In the genomic region with DNA sequence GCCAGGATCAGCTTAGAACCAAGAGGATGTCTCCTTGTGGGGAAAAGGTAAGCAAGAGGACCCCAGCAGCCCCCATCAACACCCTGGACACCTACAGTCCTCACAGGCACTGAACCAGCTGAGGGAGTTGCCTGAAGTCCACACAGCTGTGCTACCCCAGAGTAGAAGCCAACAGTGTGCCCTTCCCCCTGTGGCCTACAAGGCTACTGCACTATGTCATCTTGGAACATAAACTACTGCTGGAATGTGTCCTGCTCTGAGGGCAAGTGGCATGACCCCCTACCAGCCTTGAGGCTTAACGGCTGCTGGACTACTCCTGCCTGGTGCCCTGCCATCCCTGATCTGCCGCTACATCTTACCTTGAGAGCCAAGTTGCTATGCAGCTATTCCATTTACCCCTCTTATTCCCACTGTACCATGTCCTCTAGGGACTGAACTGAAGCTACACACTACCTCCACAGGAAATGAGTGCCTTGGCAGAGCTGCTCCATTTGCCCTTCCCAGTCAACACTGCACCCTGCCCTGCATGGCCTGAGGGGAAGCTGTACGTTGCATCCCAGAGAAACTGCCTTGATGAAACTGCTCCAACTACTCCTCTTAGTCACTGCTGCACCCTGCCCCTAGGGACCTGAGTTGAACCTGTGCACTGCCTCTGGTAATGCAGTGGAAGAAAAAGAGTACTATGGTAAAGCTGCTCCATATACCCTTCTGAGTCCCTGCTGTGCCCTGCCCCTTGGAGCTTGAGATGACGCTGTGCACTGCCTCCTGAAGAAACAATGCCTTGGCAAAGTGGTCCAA, we compare ENCODE assay signal across 16 cellular contexts. TPM values are rescaled to one million over a fixed set of nuclear protein-coding genes. Genes with fewer than 3 reads are reported as not detected.
DNase-seq lines count a peak whose midpoint lies in the region; ATAC-seq and TF ChIP-seq lines count a peak whose summit lies in the region.
"Had no signal": no experiment of that assay in that cellular context is flagged by ENCODE, and none has a peak within 500 bp of the region (broad histone marks: within the 10 kb centered on the region; RNA-seq: fewer than 3 reads in every experiment).

No MANE protein-coding gene starts in this region.

- no peak overlapping the region for H3K4me3 Mint-ChIP-seq in MCF 10A (ENCODE audit: unreplicated experiment)
- no peak overlapping the region for H3K4me3 Mint-ChIP-seq in activated CD8-positive, alpha-beta T cell treated with anti-CD3 and anti-CD28 coated beads, Interleukin-2, amount 10 ng/mL, durations not matched to agents 7 days and 5 days
- H3K4me3 Mint-ChIP-seq: CD14-positive monocyte; CD8-positive, alpha-beta T cell had no signal

- H3K27me3 Mint-ChIP-seq in MCF 10A (ENCODE audit: insufficient read depth, unreplicated experiment): peaks cover 14% of the 10 kb centered on the region
- no peaks in the 10 kb centered on the region for H3K27me3 Mint-ChIP-seq in activated CD8-positive, alpha-beta T cell treated with anti-CD3 and anti-CD28 coated beads, Interleukin-2, amount 10 ng/mL, durations not matched to agents 7 days and 5 days (ENCODE audit: low read depth)

- H3K27me3 ChIP-seq in breast epithelium: no peaks in the 10 kb centered on the region
- H3K27me3 ChIP-seq in osteoblast (ENCODE audit: insufficient read depth, low read length): no peaks in the 10 kb centered on the region

- H3K9me3 Mint-ChIP-seq in MCF 10A (ENCODE audit: unreplicated experiment): peaks cover 39% of the 10 kb centered on the region
- peaks cover 10% of the 10 kb centered on the region for H3K9me3 Mint-ChIP-seq in activated CD8-positive, alpha-beta T cell treated with anti-CD3 and anti-CD28 coated beads, Interleukin-2, amount 10 ng/mL, durations not matched to agents 7 days and 5 days (ENCODE audit: insufficient read depth)

- H3K4me1 ChIP-seq in breast epithelium: no peaks in the 10 kb centered on the region
- no peaks in the 10 kb centered on the region for H3K4me1 ChIP-seq in osteoblast (ENCODE audit: insufficient read depth, low read length)

- CTCF ChIA-PET in MCF 10A (lab: Yijun Ruan, JAX): interaction anchor here (1.2 kb wide), 1 partner anchor 17 kb away, joined by 5 read pairs; no protein-coding TSS in a partner anchor
- CTCF ChIA-PET in activated CD8-positive, alpha-beta T cell treated with anti-CD3 and anti-CD28 coated beads, Interleukin-2, amount 10 ng/mL, durations not matched to agents 7 days and 5 days (lab: Charles Lee): no interaction called here

- no peaks in the 10 kb centered on the region for H4K20me1 ChIP-seq in osteoblast (ENCODE audit: insufficient read depth, low read length)

- DNase-seq in MCF 10A (ENCODE audit: unreplicated experiment) (peak; percentile 29), breast epithelium (ENCODE audit: low spot score in 2 of 2) (no peak), osteoblast (ENCODE audit: insufficient read length, low spot score, missing footprints) (peak; percentile 8), glomerular visceral epithelial cell (ENCODE audit: extremely low spot score) (no peak), SW480 (ENCODE audit: low spot score) (no peak)
- DNase-seq in activated CD8-positive, alpha-beta T cell treated with anti-CD3 and anti-CD28 coated beads, Interleukin-2, amount 10 ng/mL, durations not matched to agents 7 days and 5 days: no peak
- DNase-seq: CD8-positive, alpha-beta T cell; COR-L47; GF-D8; GM23248; H7 had no signal

- H3K36me3 Mint-ChIP-seq in MCF 10A (ENCODE audit: insufficient read depth, unreplicated experiment): no peaks in the 10 kb centered on the region
- no peaks in the 10 kb centered on the region for H3K36me3 Mint-ChIP-seq in activated CD8-positive, alpha-beta T cell treated with anti-CD3 and anti-CD28 coated beads, Interleukin-2, amount 10 ng/mL, durations not matched to agents 7 days and 5 days (ENCODE audit: low read depth)
- H3K36me3 Mint-ChIP-seq: CD14-positive monocyte had no signal

- ATAC-seq in esophagus mucosa (peak; percentile 99), HG03025 (IDR thresholded peaks at IDR 0.05; ENCODE audit: low FRiP score, unreplicated experiment) (no peak)
- no peak for ATAC-seq in activated CD8-positive, alpha-beta T cell treated with anti-CD3 and anti-CD28 coated beads, Interleukin-2, amount 10 ng/mL, durations not matched to agents 7 days and 5 days
- ATAC-seq: CD8-positive, alpha-beta T cell had no signal

- TF ChIP-seq CTCF in MCF 10A (IDR thresholded peaks at IDR 0.05; ENCODE audit: unreplicated experiment) (no peak), breast epithelium (IDR thresholded peaks at IDR 0.05) (no peak), osteoblast (IDR thresholded peaks at IDR 0.05; ENCODE audit: extremely low read depth, low read depth, low read length) (no peak)

- H3K27ac ChIP-seq in breast epithelium (no peak overlapping the region), osteoblast (ENCODE audit: low read depth, low read length) (no peak overlapping the region)
- H3K27ac ChIP-seq: 22Rv1, GM23248 had no signal

- no peak for TF ChIP-seq POLR2A in breast epithelium (IDR thresholded peaks at IDR 0.05)

- H3K27ac Mint-ChIP-seq in MCF 10A (ENCODE audit: low read depth, unreplicated experiment): no peak overlapping the region
- H3K27ac Mint-ChIP-seq in activated CD8-positive, alpha-beta T cell treated with anti-CD3 and anti-CD28 coated beads, Interleukin-2, amount 10 ng/mL, durations not matched to agents 7 days and 5 days: no peak overlapping the region
- H3K27ac Mint-ChIP-seq: CD8-positive, alpha-beta T cell had no signal

- H3K4me2 ChIP-seq in osteoblast (ENCODE audit: insufficient read depth, low read length): no peak overlapping the region

- H3K4me3 ChIP-seq in breast epithelium (no peak overlapping the region), osteoblast (ENCODE audit: insufficient read depth, low read length) (no peak overlapping the region)
- H3K4me3 ChIP-seq: GM23248 had no signal

- no peaks in the 10 kb centered on the region for H3K4me1 Mint-ChIP-seq in MCF 10A (ENCODE audit: insufficient read depth, unreplicated experiment)
- H3K4me1 Mint-ChIP-seq in activated CD8-positive, alpha-beta T cell treated with anti-CD3 and anti-CD28 coated beads, Interleukin-2, amount 10 ng/mL, durations not matched to agents 7 days and 5 days (ENCODE audit: low read depth): no peaks in the 10 kb centered on the region
- H3K4me1 Mint-ChIP-seq: CD14-positive monocyte had no signal

- peaks cover 8 to 15% of the 10 kb centered on the region in 2 donors for H3K9me3 ChIP-seq in breast epithelium
- peaks cover 4% of the 10 kb centered on the region for H3K9me3 ChIP-seq in osteoblast (ENCODE audit: low read depth, low read length)

- H3K36me3 ChIP-seq in breast epithelium (no peaks in the 10 kb centered on the region), osteoblast (ENCODE audit: insufficient read depth, low read length) (no peaks in the 10 kb centered on the region)

- H2AFZ ChIP-seq in osteoblast (ENCODE audit: low read length): no peak overlapping the region
- H2AFZ ChIP-seq: GM23248 had no signal

- BruUV-seq in MCF 10A (replicated peaks; lab: Mats Ljungman, UMichigan): no TSS peak

- no peaks in the 10 kb centered on the region for H3K79me2 ChIP-seq in osteoblast (ENCODE audit: insufficient read depth, low read length)

- POLR2A ChIA-PET in MCF 10A (lab: Yijun Ruan, JAX): no interaction called here
- POLR2A ChIA-PET in activated CD8-positive, alpha-beta T cell treated with anti-CD3 and anti-CD28 coated beads, Interleukin-2, amount 10 ng/mL, durations not matched to agents 7 days and 5 days (lab: Charles Lee): no interaction called here

- intact Hi-C loops in MCF 10A (cut with micrococcal nuclease) (no loop called here), breast epithelium (cut with DNase I; ENCODE audit: low total_unique reads) (no loop called here)

RNA-seq across cellular contexts. Expression of gene ATP13A5, which starts 40.2 kb away (rescaled TPM):
- not detected in 2 replicates for total RNA-seq in MCF 10A (2022)
- total RNA-seq in breast epithelium: 1 to 10 TPM in 2 of 3 donors, not detected in 1; 2.3 to 4.5 TPM
- 0.12 TPM for total RNA-seq in esophagus mucosa
- total RNA-seq in osteoblast: not detected in 2 replicates
- total RNA-seq in activated CD8-positive, alpha-beta T cell treated with anti-CD3 and anti-CD28 coated beads, Interleukin-2, amount 10 ng/mL, durations not matched to agents 7 days and 5 days: not detected
- total RNA-seq: A673; CD8-positive, alpha-beta T cell; GM23248 had no signal

Comparison
In these comparisons a context has a peak if more than half of its experiments do, and no peak if none do; other contexts are left out.
1. DNase-seq: peak in MCF 10A (single experiment) and osteoblast (single experiment); none in breast epithelium (0 of 2), glomerular visceral epithelial cell (single experiment), SW480 (single experiment) and activated CD8-positive, alpha-beta T cell treated with anti-CD3 and anti-CD28 coated beads, Interleukin-2, amount 10 ng/mL, durations not matched to agents 7 days and 5 days (single experiment).